ENCODE assay signal across 13 cellular contexts in the genomic region with DNA sequence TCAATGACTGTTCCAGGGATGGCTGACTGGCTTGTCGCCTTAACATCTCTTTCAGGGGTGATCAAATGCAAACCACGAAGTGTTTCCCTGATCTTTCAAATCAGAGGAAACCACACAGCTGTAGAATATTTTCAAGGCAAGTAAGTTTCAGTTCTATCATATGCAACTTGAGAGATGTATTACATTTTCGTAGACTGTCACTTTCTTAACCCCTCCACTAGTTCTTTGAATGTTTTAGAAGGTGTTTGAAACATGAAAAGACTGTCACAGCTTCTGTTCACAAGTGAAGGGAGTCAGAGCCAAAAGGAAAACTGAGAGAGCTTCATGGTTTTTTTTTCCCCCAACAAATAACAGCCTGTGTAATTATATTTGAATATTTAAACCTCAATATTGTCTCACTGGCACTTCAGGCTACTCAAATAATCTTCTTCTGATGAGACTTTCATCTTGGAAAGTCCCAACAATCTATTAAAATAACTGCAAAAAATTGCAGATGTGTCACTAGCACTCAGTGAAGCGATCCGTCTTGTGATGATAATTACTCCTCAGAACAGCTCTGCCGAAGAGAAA. TPM values are rescaled to one million over a fixed set of nuclear protein-coding genes. Genes with fewer than 3 reads are reported as not detected.
DNase-seq lines count a peak whose midpoint lies in the region; ATAC-seq and TF ChIP-seq lines count a peak whose summit lies in the region.
"Had no signal": no experiment of that assay in that cellular context is flagged by ENCODE, and none has a peak within 500 bp of the region (broad histone marks: within the 10 kb centered on the region; RNA-seq: fewer than 3 reads in every experiment).

No MANE protein-coding gene starts in this region.

- H3K79me2 ChIP-seq in neural progenitor cell (ENCODE audit: low read depth) = no peaks in the 10 kb centered on the region

- no peak overlapping the region for H3K4me3 ChIP-seq in neural progenitor cell

- H3K9ac ChIP-seq in neural progenitor cell = no peak overlapping the region
- H3K9ac ChIP-seq: SK-N-SH had no signal

- H3F3A ChIP-seq in neural progenitor cell (ENCODE audit: low read depth) = no peaks in the 10 kb centered on the region

- no peaks in the 10 kb centered on the region for H4K20me1 ChIP-seq in neural progenitor cell (ENCODE audit: low read depth)

- H3K4me1 ChIP-seq in neural progenitor cell = no peaks in the 10 kb centered on the region

- no peak for TF ChIP-seq CTCF in neural progenitor cell (IDR thresholded peaks at IDR 0.05)

- no peak overlapping the region for H3K27ac Mint-ChIP-seq in neural progenitor cell
- H3K27ac Mint-ChIP-seq: activated CD4-positive, alpha-beta memory T cell treated with anti-CD3 and anti-CD28 coated beads, Interleukin-2, amount 10 ng/mL, durations not matched to agents 7 days and 5 days; natural killer cell treated with Interleukin-12 subunit alpha and Interleukin-12 subunit beta and Interleukin-15 and Interleukin-18, amount 100 ng/mL, for 72 hours had no signal

- H3K27me3 Mint-ChIP-seq in neural progenitor cell (ENCODE audit: insufficient read depth, low read depth) = peaks cover 2% of the 10 kb centered on the region

- DNase-seq in neural progenitor cell (ENCODE audit: low spot score) (no peak), NOMO-1 (lab: John Stamatoyannopoulos, UW; ENCODE audit: unreplicated experiment in 2 of 2) (no peak), NCI-H2107 (lab: John Stamatoyannopoulos, UW) (no peak)
- no peak for DNase-seq in activated CD4-positive, alpha-beta T cell treated with anti-CD3 and anti-CD28 coated beads, Interleukin-2, amount 50 U/mL, for 4 hours
- DNase-seq: activated CD4-positive, alpha-beta memory T cell treated with anti-CD3 and anti-CD28 coated beads, Interleukin-2, amount 10 ng/mL, durations not matched to agents 7 days and 5 days; EL; NCI-H524 treated with DMSO at 0.1 percent for 48 hours; SK-N-SH; stimulated activated CD4-positive, alpha-beta T cell treated with anti-CD3 and anti-CD28 coated beads, Interleukin-2, amount 100 ng/mL, for 24 hours had no signal

- H3K27ac ChIP-seq in neural progenitor cell = no peak overlapping the region

- no peak overlapping the region for H3K4me2 ChIP-seq in neural progenitor cell
- H3K4me2 ChIP-seq: SK-N-SH had no signal

- H2AFZ ChIP-seq in neural progenitor cell (replicated peaks) = peak overlapping the region; percentile 55

- no peaks in the 10 kb centered on the region for H3K9me3 Mint-ChIP-seq in neural progenitor cell
- H3K9me3 Mint-ChIP-seq: activated CD4-positive, alpha-beta memory T cell treated with anti-CD3 and anti-CD28 coated beads, Interleukin-2, amount 10 ng/mL, durations not matched to agents 7 days and 5 days; natural killer cell treated with Interleukin-12 subunit alpha and Interleukin-12 subunit beta and Interleukin-15 and Interleukin-18, amount 100 ng/mL, for 72 hours had no signal

- H3K9me3 ChIP-seq in neural progenitor cell (ENCODE audit: low read depth) = no peaks in the 10 kb centered on the region
- H3K9me3 ChIP-seq: SK-N-SH had no signal

- H3K4me3 Mint-ChIP-seq in neural progenitor cell = no peak overlapping the region
- H3K4me3 Mint-ChIP-seq: activated CD4-positive, alpha-beta memory T cell treated with anti-CD3 and anti-CD28 coated beads, Interleukin-2, amount 10 ng/mL, durations not matched to agents 7 days and 5 days; natural killer cell treated with Interleukin-12 subunit alpha and Interleukin-12 subunit beta and Interleukin-15 and Interleukin-18, amount 100 ng/mL, for 72 hours had no signal

- H3K36me3 ChIP-seq in neural progenitor cell = no peaks in the 10 kb centered on the region

- H3K4me1 Mint-ChIP-seq in neural progenitor cell = no peaks in the 10 kb centered on the region

- H3K27me3 ChIP-seq in neural progenitor cell = no peaks in the 10 kb centered on the region

- ATAC-seq in GM18868 (IDR thresholded peaks at IDR 0.05; ENCODE audit: unreplicated experiment) (peak; percentile 77), GM21529 (IDR thresholded peaks at IDR 0.05; ENCODE audit: unreplicated experiment) (peak; percentile 70), HG03432 (IDR thresholded peaks at IDR 0.05; ENCODE audit: unreplicated experiment) (peak; percentile 82)
- ATAC-seq: natural killer cell treated with Interleukin-12 subunit alpha and Interleukin-12 subunit beta and Interleukin-15 and Interleukin-18, amount 100 ng/mL, for 72 hours had no signal

- no peaks in the 10 kb centered on the region for H3K36me3 Mint-ChIP-seq in neural progenitor cell
- H3K36me3 Mint-ChIP-seq: natural killer cell treated with Interleukin-12 subunit alpha and Interleukin-12 subunit beta and Interleukin-15 and Interleukin-18, amount 100 ng/mL, for 72 hours had no signal

RNA-seq across cellular contexts. Expression of a gene that starts 25.9 kb away (rescaled TPM):
- 32.7 and 57.7 TPM in 2 replicates for total RNA-seq in neural progenitor cell (ENCODE audit: low replicate concordance)
